Comparison of ENCODE assay signal across 25 cellular contexts in genomic region chr14:36086629-36087380, GRCh38.
"Had no signal": no experiment of that assay in that cellular context is flagged by ENCODE, and none has a peak within 500 bp of the region (broad histone marks: within the 10 kb centered on the region; RNA-seq: fewer than 3 reads in every experiment).

No MANE protein-coding gene starts in this region.

- ATAC-seq: activated T-cell treated with anti-CD3 and anti-CD28 coated beads, Interleukin-2, amount 50 U/mL, for 4 hours; activated T-helper 17 cell treated with anti-CD3 and anti-CD28 coated beads, Interleukin-2, amount 50 U/mL, for 72 hours; left cardiac atrium; right cardiac atrium; WTC11 had no signal

- H3K27me3 ChIP-seq: esophagus muscularis mucosa, spleen, tibial nerve had no signal

- H3K27ac Mint-ChIP-seq: activated CD4-positive, alpha-beta memory T cell treated with anti-CD3 and anti-CD28 coated beads, Interleukin-2, amount 10 ng/mL, durations not matched to agents 7 days and 5 days; activated CD4-positive, alpha-beta T cell treated with anti-CD3 and anti-CD28 coated beads, Interleukin-2, amount 10 ng/mL, durations not matched to agents 7 days and 5 days; activated naive CD4-positive, alpha-beta T cell treated with anti-CD3 and anti-CD28 coated beads, Interleukin-2, amount 50 U/mL, for 24 hours; activated T-helper 17 cell treated with anti-CD3 and anti-CD28 coated beads, Interleukin-2, amount 50 U/mL, for 72 hours; nephron; WTC11 had no signal

- DNase-seq: activated CD4-positive, alpha-beta memory T cell treated with anti-CD3 and anti-CD28 coated beads, Interleukin-2, amount 10 ng/mL, durations not matched to agents 7 days and 5 days; activated CD4-positive, alpha-beta T cell treated with anti-CD3 and anti-CD28 coated beads for 1 hour; activated CD4-positive, alpha-beta T cell treated with anti-CD3 and anti-CD28 coated beads, Interleukin-2, amount 10 ng/mL, durations not matched to agents 7 days and 5 days; activated T-cell treated with anti-CD3 and anti-CD28 coated beads, Interleukin-2, amount 50 U/mL, for 4 hours; dermis blood vessel endothelial cell; effector CD4-positive, alpha-beta T cell; foreskin fibroblast; head of caudate nucleus; hippocampal formation; left cardiac atrium; mammary epithelial cell; posterior cingulate gyrus; right cardiac atrium; spleen; stimulated activated CD4-positive, alpha-beta T cell treated with anti-CD3 and anti-CD28 coated beads, Interleukin-2, amount 100 ng/mL, for 48 hours; stimulated activated naive CD4-positive, alpha-beta T cell treated with Interleukin-2 at 50 U/mL for 16 hours had no signal

- H3K9me3 ChIP-seq: esophagus muscularis mucosa, spleen, tibial nerve had no signal

- H3K27ac ChIP-seq: esophagus muscularis mucosa, spleen, tibial nerve had no signal

- FAIRE-seq: bronchial epithelial cell, colon, keratinocyte had no signal

- H3K36me3 ChIP-seq: esophagus muscularis mucosa, spleen, tibial nerve had no signal

- H3K4me3 ChIP-seq: esophagus muscularis mucosa, spleen, tibial nerve had no signal

- H3K36me3 Mint-ChIP-seq: activated naive CD4-positive, alpha-beta T cell treated with anti-CD3 and anti-CD28 coated beads, Interleukin-2, amount 50 U/mL, for 24 hours; WTC11 had no signal

- H3K4me1 ChIP-seq: spleen had no signal

- H3K9me3 Mint-ChIP-seq: activated CD4-positive, alpha-beta memory T cell treated with anti-CD3 and anti-CD28 coated beads, Interleukin-2, amount 10 ng/mL, durations not matched to agents 7 days and 5 days; activated CD4-positive, alpha-beta T cell treated with anti-CD3 and anti-CD28 coated beads, Interleukin-2, amount 10 ng/mL, durations not matched to agents 7 days and 5 days; activated naive CD4-positive, alpha-beta T cell treated with anti-CD3 and anti-CD28 coated beads, Interleukin-2, amount 50 U/mL, for 24 hours; activated T-cell treated with anti-CD3 and anti-CD28 coated beads, Interleukin-2, amount 50 U/mL, for 4 hours; nephron; WTC11 had no signal
